ENCODE assay signal across 1 cellular context in genomic region chr10:85888004-85888403, GRCh38.
TF ChIP-seq lines count a peak whose summit lies in the region.

No MANE protein-coding gene starts in this region.

TF ChIP-seq in HepG2, 621 proteins besides CTCF, POLR2A, EP300 and RAD21 (continued from another document and continues in another):
- no peak for TF ChIP-seq U2AF1 (optimal IDR thresholded peaks at IDR 0.05; ENCODE audit: low read depth, low read length)
- TF ChIP-seq TRIM24 (CRISPR knock-in tag; IDR thresholded peaks at IDR 0.05): no peak
- no peak for TF ChIP-seq ZNF296 (CRISPR knock-in tag; conservative IDR thresholded peaks at IDR 0.05)
- TF ChIP-seq BHLHE40 (IDR thresholded peaks at IDR 0.05; ENCODE audit: low read length): no peak
- TF ChIP-seq MTA3 (CRISPR knock-in tag; IDR thresholded peaks at IDR 0.05): no peak
- no peak for TF ChIP-seq ZNF737 (CRISPR knock-in tag; IDR thresholded peaks at IDR 0.05; ENCODE audit: borderline replicate concordance)
- no peak for TF ChIP-seq SRY (CRISPR knock-in tag; IDR thresholded peaks at IDR 0.05)
- TF ChIP-seq POLR2AphosphoS2 (IDR thresholded peaks at IDR 0.05; ENCODE audit: low read depth, low read length): no peak
- no peak for TF ChIP-seq ZNF235 (CRISPR knock-in tag; IDR thresholded peaks at IDR 0.05; ENCODE audit: borderline replicate concordance)
- TF ChIP-seq RFX3 (CRISPR knock-in tag; IDR thresholded peaks at IDR 0.05): no peak
- no peak for TF ChIP-seq ZFP82 (CRISPR knock-in tag; IDR thresholded peaks at IDR 0.05; ENCODE audit: borderline replicate concordance)
- TF ChIP-seq ZNF280B (CRISPR knock-in tag; IDR thresholded peaks at IDR 0.05; ENCODE audit: borderline replicate concordance): no peak
- no peak for TF ChIP-seq ZNF3 (CRISPR knock-in tag; IDR thresholded peaks at IDR 0.05)
- TF ChIP-seq RBM39 (IDR thresholded peaks at IDR 0.05; ENCODE audit: low read depth, low read length, poor library complexity, severe bottlenecking): no peak
- no peak for TF ChIP-seq ZNF230 (CRISPR knock-in tag; IDR thresholded peaks at IDR 0.05)
- 0 out of 2 replicates have a peak, but pooled peaks have one; percentile 16 for TF ChIP-seq PPARG (CRISPR knock-in tag; conservative IDR thresholded peaks at IDR 0.05)
- TF ChIP-seq ZNF382 (CRISPR knock-in tag; IDR thresholded peaks at IDR 0.05; ENCODE audit: borderline replicate concordance): no peak
- no peak for TF ChIP-seq ZNF30 (CRISPR knock-in tag; IDR thresholded peaks at IDR 0.05)
- peak; percentile 91 for TF ChIP-seq CEBPG (CRISPR knock-in tag; IDR thresholded peaks at IDR 0.05)
- no peak for TF ChIP-seq ZNF430 (CRISPR knock-in tag; IDR thresholded peaks at IDR 0.05)
- no peak for TF ChIP-seq AGO1 (IDR thresholded peaks at IDR 0.05; ENCODE audit: low read depth, low read length, poor library complexity, severe bottlenecking)
- peak; percentile 71; the same call in 1 of the 2 replicates for TF ChIP-seq ZNF331 (CRISPR knock-in tag; IDR thresholded peaks at IDR 0.05)
- no peak for TF ChIP-seq PHB2 (IDR thresholded peaks at IDR 0.05; ENCODE audit: partially characterized antibody)
- peak; percentile 80 for TF ChIP-seq BCL6 (CRISPR knock-in tag; IDR thresholded peaks at IDR 0.05)
- no peak for TF ChIP-seq ZNF646 (CRISPR knock-in tag; IDR thresholded peaks at IDR 0.05)
- TF ChIP-seq ZBTB25 (CRISPR knock-in tag; IDR thresholded peaks at IDR 0.05): no peak
- TF ChIP-seq RARA (CRISPR knock-in tag; IDR thresholded peaks at IDR 0.05): peak; percentile 62
- TF ChIP-seq TCF12 (IDR thresholded peaks at IDR 0.05): no peak
- no peak for TF ChIP-seq TCF12 (CRISPR knock-in tag; IDR thresholded peaks at IDR 0.05)
- TF ChIP-seq ZBTB49 (CRISPR knock-in tag; IDR thresholded peaks at IDR 0.05; ENCODE audit: borderline replicate concordance): no peak
- TF ChIP-seq NFIC (IDR thresholded peaks at IDR 0.05; ENCODE audit: low read length): no peak
- TF ChIP-seq ZNF572 (CRISPR knock-in tag; IDR thresholded peaks at IDR 0.05): no peak
- TF ChIP-seq ZNF264 (CRISPR knock-in tag; IDR thresholded peaks at IDR 0.05): no peak
- no peak for TF ChIP-seq SP4 (CRISPR knock-in tag; IDR thresholded peaks at IDR 0.05)
- TF ChIP-seq ZSCAN21 (CRISPR knock-in tag; IDR thresholded peaks at IDR 0.05; ENCODE audit: borderline replicate concordance): no peak
- TF ChIP-seq ZNF678 (CRISPR knock-in tag; IDR thresholded peaks at IDR 0.05): no peak
- peak; percentile 39; the same call in 1 of the 2 replicates for TF ChIP-seq ZGPAT (CRISPR knock-in tag; IDR thresholded peaks at IDR 0.05)
- no peak for TF ChIP-seq ARNTL (CRISPR knock-in tag; IDR thresholded peaks at IDR 0.05)
- TF ChIP-seq ZNF558 (CRISPR knock-in tag; IDR thresholded peaks at IDR 0.05; ENCODE audit: borderline replicate concordance): no peak
- TF ChIP-seq RXRB (CRISPR knock-in tag; IDR thresholded peaks at IDR 0.05; ENCODE audit: borderline replicate concordance): peak; percentile 78
- no peak for TF ChIP-seq ZNF580 (CRISPR knock-in tag; IDR thresholded peaks at IDR 0.05; ENCODE audit: borderline replicate concordance, low read depth)
- TF ChIP-seq ZNF232 (CRISPR knock-in tag; IDR thresholded peaks at IDR 0.05; ENCODE audit: borderline replicate concordance): no peak
- TF ChIP-seq MTERF4 (CRISPR knock-in tag; IDR thresholded peaks at IDR 0.05): no peak
- no peak for TF ChIP-seq SKI (IDR thresholded peaks at IDR 0.05; ENCODE audit: partially characterized antibody)
- TF ChIP-seq ZNF33B (CRISPR knock-in tag; IDR thresholded peaks at IDR 0.05): no peak
- TF ChIP-seq ZBTB2 (CRISPR knock-in tag; IDR thresholded peaks at IDR 0.05; ENCODE audit: low read depth): no peak
- peak; percentile 96 for TF ChIP-seq CEBPB (IDR thresholded peaks at IDR 0.05; ENCODE audit: borderline replicate concordance, low read depth, low read length)
- no peak for TF ChIP-seq MAFG (CRISPR knock-in tag; IDR thresholded peaks at IDR 0.05)
- TF ChIP-seq ZNF749 (CRISPR knock-in tag; IDR thresholded peaks at IDR 0.05; ENCODE audit: borderline replicate concordance): no peak
- no peak for TF ChIP-seq ZNF275 (CRISPR knock-in tag; IDR thresholded peaks at IDR 0.05; ENCODE audit: borderline replicate concordance)
- no peak for TF ChIP-seq WIZ (CRISPR knock-in tag; IDR thresholded peaks at IDR 0.05)
- TF ChIP-seq ERF (CRISPR knock-in tag; IDR thresholded peaks at IDR 0.05): peak; percentile 22; the same call in 1 of the 2 replicates
- no peak for TF ChIP-seq BATF2 (CRISPR knock-in tag; IDR thresholded peaks at IDR 0.05)
- TF ChIP-seq SOX13 (IDR thresholded peaks at IDR 0.05): peak; percentile 83; the same call in 1 of the 2 replicates
- peak in 1 of 2 experiments; percentile 97; a peak in 2 of 4 replicates for TF ChIP-seq SOX13 (CRISPR knock-in tag; conservative IDR thresholded peaks at IDR 0.05 in 1 of 2, IDR thresholded peaks at IDR 0.05 in 1 of 2)
- TF ChIP-seq MIER2 (CRISPR knock-in tag; IDR thresholded peaks at IDR 0.05): 0 out of 2 replicates have a peak, but pooled peaks have one; percentile 26
